1 cellular context compared by ENCODE assay signal in the genomic region with DNA sequence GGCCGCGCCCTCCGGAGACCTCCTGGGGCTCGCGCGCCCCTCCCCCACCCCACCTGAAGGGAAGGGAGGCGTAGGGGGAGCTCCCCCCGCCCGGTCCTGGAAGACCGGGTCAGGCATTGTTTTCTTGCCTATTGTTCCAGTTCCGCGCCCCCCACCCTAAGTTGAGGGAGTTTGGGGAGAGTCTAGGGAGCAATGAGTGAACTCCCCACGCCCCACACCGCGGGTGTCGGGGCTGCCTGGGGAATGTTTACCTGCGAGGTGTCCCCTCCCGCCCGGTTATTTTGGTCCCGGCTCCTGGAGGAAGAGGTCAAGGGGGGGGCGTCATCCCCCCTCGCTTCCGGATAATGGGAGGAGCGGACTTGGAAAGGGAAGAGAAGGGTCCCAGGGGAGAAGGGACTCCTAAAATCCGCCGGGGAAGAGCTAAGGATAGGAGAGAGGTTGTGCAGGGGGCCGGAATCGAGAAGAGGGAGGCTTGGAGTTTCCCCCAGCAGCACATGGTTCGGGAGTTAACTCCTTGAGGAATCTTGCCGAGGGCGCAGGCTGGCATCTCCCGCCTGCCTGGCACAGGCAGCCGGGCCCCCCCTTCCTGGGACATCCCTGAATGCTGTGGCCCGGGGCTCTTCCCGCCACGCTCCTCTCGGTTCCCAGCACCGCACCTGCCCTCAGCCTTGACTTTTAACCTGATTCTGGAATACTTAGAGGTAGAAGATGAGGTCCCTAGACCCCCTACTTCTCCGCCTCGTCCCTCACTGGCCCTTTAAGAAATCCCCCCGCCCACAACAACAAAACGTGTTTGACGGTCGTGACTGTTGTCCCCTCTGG.
TF ChIP-seq lines count a peak whose summit lies in the region.

No MANE protein-coding gene starts in this region.

TF ChIP-seq in HepG2, 621 proteins besides CTCF, POLR2A, EP300 and RAD21 (continued from another document):
- TF ChIP-seq, protein P1, sequence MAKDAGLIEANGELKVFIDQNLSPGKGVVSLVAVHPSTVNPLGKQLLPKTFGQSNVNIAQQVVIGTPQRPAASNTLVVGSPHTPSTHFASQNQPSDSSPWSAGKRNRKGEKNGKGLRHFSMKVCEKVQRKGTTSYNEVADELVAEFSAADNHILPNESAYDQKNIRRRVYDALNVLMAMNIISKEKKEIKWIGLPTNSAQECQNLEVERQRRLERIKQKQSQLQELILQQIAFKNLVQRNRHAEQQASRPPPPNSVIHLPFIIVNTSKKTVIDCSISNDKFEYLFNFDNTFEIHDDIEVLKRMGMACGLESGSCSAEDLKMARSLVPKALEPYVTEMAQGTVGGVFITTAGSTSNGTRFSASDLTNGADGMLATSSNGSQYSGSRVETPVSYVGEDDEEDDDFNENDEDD (CRISPR knock-in tag; IDR thresholded peaks at IDR 0.05; ENCODE audit: borderline replicate concordance) = no peak
- no peak for TF ChIP-seq DNMT3B (CRISPR knock-in tag; conservative IDR thresholded peaks at IDR 0.05)
- TF ChIP-seq, protein P2, sequence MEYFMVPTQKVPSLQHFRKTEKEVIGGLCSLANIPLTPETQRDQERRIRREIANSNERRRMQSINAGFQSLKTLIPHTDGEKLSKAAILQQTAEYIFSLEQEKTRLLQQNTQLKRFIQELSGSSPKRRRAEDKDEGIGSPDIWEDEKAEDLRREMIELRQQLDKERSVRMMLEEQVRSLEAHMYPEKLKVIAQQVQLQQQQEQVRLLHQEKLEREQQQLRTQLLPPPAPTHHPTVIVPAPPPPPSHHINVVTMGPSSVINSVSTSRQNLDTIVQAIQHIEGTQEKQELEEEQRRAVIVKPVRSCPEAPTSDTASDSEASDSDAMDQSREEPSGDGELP (IDR thresholded peaks at IDR 0.05; ENCODE audit: borderline replicate concordance, low read depth) = no peak; the same call in 1 of the 2 replicates
- TF ChIP-seq CC2D1A (CRISPR knock-in tag; IDR thresholded peaks at IDR 0.05) = no peak
- TF ChIP-seq MAFK (conservative IDR thresholded peaks at IDR 0.05 in 1 of 2, IDR thresholded peaks at IDR 0.05 in 1 of 2; ENCODE audit: low read length in 2 of 2) = no peak
- TF ChIP-seq ZFX (CRISPR knock-in tag; IDR thresholded peaks at IDR 0.05; ENCODE audit: low read depth) = no peak; the same call in 1 of the 2 replicates
- TF ChIP-seq ELF1 (CRISPR knock-in tag; IDR thresholded peaks at IDR 0.05) = peak; percentile 60
- TF ChIP-seq MIXL1 (CRISPR knock-in tag; IDR thresholded peaks at IDR 0.05) = no peak
- 0 out of 2 replicates have a peak, but pooled peaks have one; percentile 57 for TF ChIP-seq ZNF44 (CRISPR knock-in tag; IDR thresholded peaks at IDR 0.05)
- no peak for TF ChIP-seq ZNF329 (CRISPR knock-in tag; IDR thresholded peaks at IDR 0.05; ENCODE audit: low read depth)
- no peak for TF ChIP-seq ZNF816 (CRISPR knock-in tag; IDR thresholded peaks at IDR 0.05; ENCODE audit: borderline replicate concordance)
